In the genomic region with DNA sequence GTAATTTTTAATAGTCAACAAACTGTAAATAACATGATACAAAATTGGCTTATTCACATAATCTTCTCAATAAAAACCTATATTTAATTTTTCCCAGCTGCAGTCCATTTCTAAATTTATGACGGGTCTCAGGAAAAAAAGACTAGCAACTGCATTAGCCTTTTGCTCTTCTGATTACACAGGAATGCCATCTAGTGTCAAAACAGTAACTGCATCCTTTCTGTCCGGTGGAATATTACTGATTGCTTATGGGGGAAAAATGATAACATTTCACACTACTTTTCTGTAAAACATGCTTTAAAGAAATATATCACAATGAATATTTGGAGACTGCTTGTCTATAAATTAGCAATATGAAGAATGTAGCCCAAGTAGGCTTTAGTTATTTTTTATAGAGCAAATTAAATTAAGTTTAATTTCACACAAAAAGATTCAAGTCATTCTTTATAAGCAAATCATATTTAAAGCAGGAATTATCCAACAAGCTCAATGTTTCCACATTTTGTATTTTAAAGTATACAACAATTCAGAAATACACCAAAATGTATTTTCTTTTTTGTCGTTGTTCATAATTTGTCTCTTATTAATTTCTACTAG, we compare ENCODE assay signal across 9 cellular contexts.
DNase-seq lines count a peak whose midpoint lies in the region; ATAC-seq and TF ChIP-seq lines count a peak whose summit lies in the region.
"Had no signal": no experiment of that assay in that cellular context is flagged by ENCODE, and none has a peak within 500 bp of the region (broad histone marks: within the 10 kb centered on the region; RNA-seq: fewer than 3 reads in every experiment).

No MANE protein-coding gene starts in this region.

- CTCF ChIA-PET in Calu3 (lab: Charles Lee): interaction anchor here (2.3 kb wide), 1 partner anchor 289 kb away, joined by 6 read pairs; no protein-coding TSS in a partner anchor

- BruUV-seq in Calu3 (replicated peaks; lab: Mats Ljungman, UMichigan): no TSS peak

- intact Hi-C loops in mucosa of descending colon (cut with DNase I, micrococcal nuclease): no loop called here
- intact Hi-C loops in Calu3 (cut with micrococcal nuclease; ENCODE audit: unreplicated experiment): loop anchor here (1.0 to 5.0 kb wide), 3 partner anchors 105 to 289 kb away; no protein-coding TSS in a partner anchor

- H3K9me2 ChIP-seq in GM23338 (ENCODE audit: insufficient read depth): no peaks in the 10 kb centered on the region

- H3K4me2 ChIP-seq in GM23338: no peak overlapping the region

- H3K36me3 Mint-ChIP-seq in GM23338 (ENCODE audit: low read depth) (peaks cover 4% of the 10 kb centered on the region; the same call in 1 of the 3 replicates), Calu3 (ENCODE audit: insufficient read depth, unreplicated experiment) (no peaks in the 10 kb centered on the region)
- H3K36me3 Mint-ChIP-seq: naive B cell had no signal

- no peaks in the 10 kb centered on the region for H3K36me3 ChIP-seq in GM23338 (ENCODE audit: insufficient read depth)
- no peaks in the 10 kb centered on the region for H3K36me3 ChIP-seq in mucosa of descending colon (ENCODE audit: low read depth)

- no peak for ATAC-seq in GM23338
- ATAC-seq in mucosa of descending colon: no peak

- no peaks in the 10 kb centered on the region for H3K9me3 ChIP-seq in mucosa of descending colon

- H3F3A ChIP-seq in GM23338 (replicated peaks; ENCODE audit: low read depth): no peaks in the 10 kb centered on the region

- DNase-seq in GM23338 (ENCODE audit: low spot score) (peak; percentile 45), NCI-H2171 (lab: John Stamatoyannopoulos, UW) (peak; percentile 36), T47D (ENCODE audit: low read depth in 1 of 2, low spot score in 1 of 2) (peak; percentile 11 to 46), pons (ENCODE audit: low spot score) (peak; percentile 53), mucosa of descending colon (no peak), T-helper 9 cell (no peak), Calu3 (no peak)
- no peak for DNase-seq in activated CD4-positive, CD25-positive, alpha-beta regulatory T cell treated with anti-CD3 and anti-CD28 coated beads, Interleukin-2, amount 50 U/mL, for 72 hours
- DNase-seq: naive B cell had no signal

- no peaks in the 10 kb centered on the region for H3K27me3 Mint-ChIP-seq in GM23338 (ENCODE audit: insufficient read depth, low read depth, poor library complexity)
- H3K27me3 Mint-ChIP-seq in Calu3 (ENCODE audit: unreplicated experiment): no peaks in the 10 kb centered on the region
- H3K27me3 Mint-ChIP-seq: naive B cell had no signal

- H3K9me3 Mint-ChIP-seq in GM23338 (peaks cover 6% of the 10 kb centered on the region), Calu3 (ENCODE audit: low read depth, unreplicated experiment) (no peaks in the 10 kb centered on the region)

- H3K4me1 Mint-ChIP-seq in GM23338: no peaks in the 10 kb centered on the region
- no peaks in the 10 kb centered on the region for H3K4me1 Mint-ChIP-seq in Calu3 (ENCODE audit: low read depth, unreplicated experiment)
- H3K4me1 Mint-ChIP-seq: naive B cell had no signal

- no peak overlapping the region for H3K27ac ChIP-seq in GM23338 (ENCODE audit: low read depth)

- H3K4me1 ChIP-seq in GM23338 (ENCODE audit: insufficient read depth) (no peaks in the 10 kb centered on the region), mucosa of descending colon (ENCODE audit: low read depth) (no peaks in the 10 kb centered on the region)

- H3K27me3 ChIP-seq in GM23338 (ENCODE audit: insufficient read depth): no peaks in the 10 kb centered on the region

- H3K79me2 ChIP-seq in GM23338 (replicated peaks; ENCODE audit: insufficient read depth): no peaks in the 10 kb centered on the region

- H3K4me3 Mint-ChIP-seq in GM23338: no peak overlapping the region
- H3K4me3 Mint-ChIP-seq in Calu3 (ENCODE audit: low read depth, unreplicated experiment): no peak overlapping the region

- in situ Hi-C loops in T47D (cut with HindIII; ENCODE audit: low pct_unique_long_range_greater_than_20kb, low sequenced_read_pairs): no loop called here

- H3K27ac Mint-ChIP-seq in GM23338 (no peak overlapping the region), Calu3 (ENCODE audit: unreplicated experiment) (no peak overlapping the region)
- H3K27ac Mint-ChIP-seq: naive B cell had no signal

- H3K4me3 ChIP-seq in GM23338 (no peak overlapping the region), mucosa of descending colon (no peak overlapping the region)

- no peaks in the 10 kb centered on the region for H4K20me1 ChIP-seq in GM23338 (replicated peaks; ENCODE audit: insufficient read depth)

- peak; percentile 71 to 74 for TF ChIP-seq CTCF in GM23338 (conservative IDR thresholded peaks at IDR 0.05; ENCODE audit: low read depth in 2 of 2)
- no peak for TF ChIP-seq CTCF in mucosa of descending colon (IDR thresholded peaks at IDR 0.05)
- TF ChIP-seq CTCF in Calu3 (IDR thresholded peaks at IDR 0.05; ENCODE audit: unreplicated experiment): no peak

- no peak overlapping the region for H2AFZ ChIP-seq in GM23338

TF ChIP-seq in GM23338, 12 proteins besides CTCF, POLR2A, EP300 and RAD21:
- no peak for TF ChIP-seq EZH2 (IDR thresholded peaks at IDR 0.05; ENCODE audit: low read depth, unreplicated experiment)
- TF ChIP-seq NANOG (IDR thresholded peaks at IDR 0.05; ENCODE audit: borderline replicate concordance): no peak
- no peak for TF ChIP-seq POLR2AphosphoS5 (IDR thresholded peaks at IDR 0.05; ENCODE audit: low read depth)
- TF ChIP-seq STAT1 (IDR thresholded peaks at IDR 0.05; ENCODE audit: unreplicated experiment): no peak
- TF ChIP-seq, protein P1, sequence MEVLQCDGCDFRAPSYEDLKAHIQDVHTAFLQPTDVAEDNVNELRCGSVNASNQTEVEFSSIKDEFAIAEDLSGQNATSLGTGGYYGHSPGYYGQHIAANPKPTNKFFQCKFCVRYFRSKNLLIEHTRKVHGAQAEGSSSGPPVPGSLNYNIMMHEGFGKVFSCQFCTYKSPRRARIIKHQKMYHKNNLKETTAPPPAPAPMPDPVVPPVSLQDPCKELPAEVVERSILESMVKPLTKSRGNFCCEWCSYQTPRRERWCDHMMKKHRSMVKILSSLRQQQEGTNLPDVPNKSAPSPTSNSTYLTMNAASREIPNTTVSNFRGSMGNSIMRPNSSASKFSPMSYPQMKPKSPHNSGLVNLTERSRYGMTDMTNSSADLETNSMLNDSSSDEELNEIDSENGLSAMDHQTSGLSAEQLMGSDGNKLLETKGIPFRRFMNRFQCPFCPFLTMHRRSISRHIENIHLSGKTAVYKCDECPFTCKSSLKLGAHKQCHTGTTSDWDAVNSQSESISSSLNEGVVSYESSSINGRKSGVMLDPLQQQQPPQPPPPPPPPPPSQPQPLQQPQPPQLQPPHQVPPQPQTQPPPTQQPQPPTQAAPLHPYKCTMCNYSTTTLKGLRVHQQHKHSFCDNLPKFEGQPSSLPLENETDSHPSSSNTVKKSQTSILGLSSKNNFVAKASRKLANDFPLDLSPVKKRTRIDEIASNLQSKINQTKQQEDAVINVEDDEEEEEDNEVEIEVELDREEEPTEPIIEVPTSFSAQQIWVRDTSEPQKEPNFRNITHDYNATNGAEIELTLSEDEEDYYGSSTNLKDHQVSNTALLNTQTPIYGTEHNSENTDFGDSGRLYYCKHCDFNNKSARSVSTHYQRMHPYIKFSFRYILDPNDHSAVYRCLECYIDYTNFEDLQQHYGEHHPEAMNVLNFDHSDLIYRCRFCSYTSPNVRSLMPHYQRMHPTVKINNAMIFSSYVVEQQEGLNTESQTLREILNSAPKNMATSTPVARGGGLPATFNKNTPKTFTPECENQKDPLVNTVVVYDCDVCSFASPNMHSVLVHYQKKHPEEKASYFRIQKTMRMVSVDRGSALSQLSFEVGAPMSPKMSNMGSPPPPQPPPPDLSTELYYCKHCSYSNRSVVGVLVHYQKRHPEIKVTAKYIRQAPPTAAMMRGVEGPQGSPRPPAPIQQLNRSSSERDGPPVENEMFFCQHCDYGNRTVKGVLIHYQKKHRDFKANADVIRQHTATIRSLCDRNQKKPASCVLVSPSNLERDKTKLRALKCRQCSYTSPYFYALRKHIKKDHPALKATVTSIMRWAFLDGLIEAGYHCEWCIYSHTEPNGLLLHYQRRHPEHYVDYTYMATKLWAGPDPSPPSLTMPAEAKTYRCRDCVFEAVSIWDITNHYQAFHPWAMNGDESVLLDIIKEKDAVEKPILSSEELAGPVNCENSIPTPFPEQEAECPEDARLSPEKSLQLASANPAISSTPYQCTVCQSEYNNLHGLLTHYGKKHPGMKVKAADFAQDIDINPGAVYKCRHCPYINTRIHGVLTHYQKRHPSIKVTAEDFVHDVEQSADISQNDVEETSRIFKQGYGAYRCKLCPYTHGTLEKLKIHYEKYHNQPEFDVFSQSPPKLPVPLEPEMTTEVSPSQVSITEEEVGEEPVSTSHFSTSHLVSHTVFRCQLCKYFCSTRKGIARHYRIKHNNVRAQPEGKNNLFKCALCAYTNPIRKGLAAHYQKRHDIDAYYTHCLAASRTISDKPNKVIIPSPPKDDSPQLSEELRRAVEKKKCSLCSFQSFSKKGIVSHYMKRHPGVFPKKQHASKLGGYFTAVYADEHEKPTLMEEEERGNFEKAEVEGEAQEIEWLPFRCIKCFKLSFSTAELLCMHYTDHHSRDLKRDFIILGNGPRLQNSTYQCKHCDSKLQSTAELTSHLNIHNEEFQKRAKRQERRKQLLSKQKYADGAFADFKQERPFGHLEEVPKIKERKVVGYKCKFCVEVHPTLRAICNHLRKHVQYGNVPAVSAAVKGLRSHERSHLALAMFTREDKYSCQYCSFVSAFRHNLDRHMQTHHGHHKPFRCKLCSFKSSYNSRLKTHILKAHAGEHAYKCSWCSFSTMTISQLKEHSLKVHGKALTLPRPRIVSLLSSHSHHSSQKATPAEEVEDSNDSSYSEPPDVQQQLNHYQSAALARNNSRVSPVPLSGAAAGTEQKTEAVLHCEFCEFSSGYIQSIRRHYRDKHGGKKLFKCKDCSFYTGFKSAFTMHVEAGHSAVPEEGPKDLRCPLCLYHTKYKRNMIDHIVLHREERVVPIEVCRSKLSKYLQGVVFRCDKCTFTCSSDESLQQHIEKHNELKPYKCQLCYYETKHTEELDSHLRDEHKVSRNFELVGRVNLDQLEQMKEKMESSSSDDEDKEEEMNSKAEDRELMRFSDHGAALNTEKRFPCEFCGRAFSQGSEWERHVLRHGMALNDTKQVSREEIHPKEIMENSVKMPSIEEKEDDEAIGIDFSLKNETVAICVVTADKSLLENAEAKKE (CRISPR knock-in tag; IDR thresholded peaks at IDR 0.05): no peak

Comparison
In these comparisons a context has a peak if more than half of its experiments do, and no peak if none do; other contexts are left out.
1. DNase-seq: peak in GM23338 (single experiment), NCI-H2171 (single experiment), T47D (2 of 2) and pons (single experiment); none in mucosa of descending colon (0 of 3), activated CD4-positive, CD25-positive, alpha-beta regulatory T cell treated with anti-CD3 and anti-CD28 coated beads, Interleukin-2, amount 50 U/mL, for 72 hours (single experiment), T-helper 9 cell (single experiment) and Calu3 (single experiment).
2. CTCF ChIP-seq: peak in GM23338 (2 of 2); none in mucosa of descending colon (single experiment) and Calu3 (single experiment).